Comparison of ENCODE assay signal across 12 cellular contexts in genomic region chr10:78045237-78045636, GRCh38. TPM values are rescaled to one million over a fixed set of nuclear protein-coding genes. Genes with fewer than 3 reads are reported as not detected.
DNase-seq lines count a peak whose midpoint lies in the region; ATAC-seq and TF ChIP-seq lines count a peak whose summit lies in the region.
"Had no signal": no experiment of that assay in that cellular context is flagged by ENCODE, and none has a peak within 500 bp of the region (broad histone marks: within the 10 kb centered on the region; RNA-seq: fewer than 3 reads in every experiment).

No MANE protein-coding gene starts in this region.

- DNase-seq in activated naive CD8-positive, alpha-beta T cell treated with anti-CD3 and anti-CD28 coated beads for 36 hours: peak; percentile 21
- DNase-seq in brain microvascular endothelial cell (no peak), NCI-H524 (lab: John Stamatoyannopoulos, UW) (no peak), body of pancreas (no peak)
- DNase-seq: activated T-cell treated with anti-CD3 and anti-CD28 coated beads, Interleukin-2, amount 50 U/mL, for 1 hour; NCI-H2107 had no signal

- in situ Hi-C loops in brain microvascular endothelial cell (cut with HindIII; ENCODE audit: low pct_ligation_motif_present, low sequenced_read_pairs): no loop called here

- no peak overlapping the region for H3K27ac Mint-ChIP-seq in activated naive CD8-positive, alpha-beta T cell treated with anti-CD3 and anti-CD28 coated beads for 36 hours
- H3K27ac Mint-ChIP-seq: stimulated activated naive CD8-positive, alpha-beta T cell treated with anti-CD3 and anti-CD28 coated beads, Interleukin-15, Interleukin-2, amounts not matched to agents 100 ng/mL and 50 ng/mL, for 24 hours had no signal

- H3K27me3 ChIP-seq in brain microvascular endothelial cell (replicated peaks) (no peaks in the 10 kb centered on the region), body of pancreas (no peaks in the 10 kb centered on the region)

- no peak overlapping the region for H3K4me3 Mint-ChIP-seq in activated naive CD8-positive, alpha-beta T cell treated with anti-CD3 and anti-CD28 coated beads for 36 hours
- H3K4me3 Mint-ChIP-seq: stimulated activated naive CD8-positive, alpha-beta T cell treated with anti-CD3 and anti-CD28 coated beads, Interleukin-15, Interleukin-2, amounts not matched to agents 100 ng/mL and 50 ng/mL, for 24 hours had no signal

- H3K4me3 ChIP-seq in brain microvascular endothelial cell (ENCODE audit: low read depth, low read length): no peak overlapping the region
- H3K4me3 ChIP-seq in body of pancreas: no peak overlapping the region

- H3K27ac ChIP-seq in brain microvascular endothelial cell: no peak overlapping the region
- no peak overlapping the region for H3K27ac ChIP-seq in body of pancreas

- TF ChIP-seq CTCF in brain microvascular endothelial cell (IDR thresholded peaks at IDR 0.05; ENCODE audit: low read depth, low read length, missing control alignments): no peak
- TF ChIP-seq CTCF in body of pancreas (IDR thresholded peaks at IDR 0.05): no peak

- H3K27me3 Mint-ChIP-seq in activated naive CD8-positive, alpha-beta T cell treated with anti-CD3 and anti-CD28 coated beads for 36 hours: peaks cover 7% of the 10 kb centered on the region
- H3K27me3 Mint-ChIP-seq: stimulated activated naive CD8-positive, alpha-beta T cell treated with anti-CD3 and anti-CD28 coated beads, Interleukin-15, Interleukin-2, amounts not matched to agents 100 ng/mL and 50 ng/mL, for 24 hours had no signal

- intact Hi-C loops in body of pancreas (cut with DNase I): loop anchor here (5.0 to 10.0 kb wide), 2 partner anchors 610 to 1152 kb away; no protein-coding TSS in a partner anchor

- ATAC-seq in GM18861 (IDR thresholded peaks at IDR 0.05; ENCODE audit: unreplicated experiment) (peak; percentile 48), GM21529 (IDR thresholded peaks at IDR 0.05; ENCODE audit: unreplicated experiment) (peak; percentile 67), HG03460 (IDR thresholded peaks at IDR 0.05; ENCODE audit: unreplicated experiment) (peak; percentile 72), HG03135 (IDR thresholded peaks at IDR 0.05; ENCODE audit: unreplicated experiment) (no peak), body of pancreas (no peak)

- TF ChIP-seq POLR2A in body of pancreas (IDR thresholded peaks at IDR 0.05): no peak

- 57 to 59% methylated on average over 10 of the region's 10 CpGs for WGBS in body of pancreas, 2 donors

- no peaks in the 10 kb centered on the region for H3K4me1 ChIP-seq in body of pancreas

- H3K36me3 ChIP-seq in brain microvascular endothelial cell (replicated peaks) (peaks cover 28% of the 10 kb centered on the region), body of pancreas (replicated peaks in 1 of 2; ENCODE audit: insufficient read depth in 1 of 2, low read depth in 2 of 2) (peaks cover 8 to 15% of the 10 kb centered on the region in 2 donors)

- H3K9me3 ChIP-seq in body of pancreas: no peaks in the 10 kb centered on the region

- H3K36me3 Mint-ChIP-seq in activated naive CD8-positive, alpha-beta T cell treated with anti-CD3 and anti-CD28 coated beads for 36 hours: peaks cover 18% of the 10 kb centered on the region

- H3K4me1 Mint-ChIP-seq in activated naive CD8-positive, alpha-beta T cell treated with anti-CD3 and anti-CD28 coated beads for 36 hours: peaks cover 42% of the 10 kb centered on the region

- no peaks in the 10 kb centered on the region for H3K9me3 Mint-ChIP-seq in activated naive CD8-positive, alpha-beta T cell treated with anti-CD3 and anti-CD28 coated beads for 36 hours
- H3K9me3 Mint-ChIP-seq: neural crest cell; stimulated activated naive CD8-positive, alpha-beta T cell treated with anti-CD3 and anti-CD28 coated beads, Interleukin-15, Interleukin-2, amounts not matched to agents 100 ng/mL and 50 ng/mL, for 24 hours had no signal

RNA-seq across cellular contexts. Expression of gene RPS24, which starts 11.6 kb away (rescaled TPM):
- total RNA-seq in activated naive CD8-positive, alpha-beta T cell treated with anti-CD3 and anti-CD28 coated beads for 36 hours: 1,000 to 10,000 TPM; 2,309 to 2,336 TPM
- 1,000 to 10,000 TPM; 1,428 to 1,609 TPM for total RNA-seq in body of pancreas

RNA-seq across cellular contexts. Expression of gene POLR3A, which starts 15.9 kb away (rescaled TPM):
- total RNA-seq in activated naive CD8-positive, alpha-beta T cell treated with anti-CD3 and anti-CD28 coated beads for 36 hours: 10 to 100 TPM; 25.2 to 26.7 TPM
- 10 to 100 TPM in 1 of 2 donors, 1 to 10 TPM in 1; 7.9 to 10.4 TPM for total RNA-seq in body of pancreas

Comparison
In these comparisons a context has a peak if more than half of its experiments do, and no peak if none do; other contexts are left out.
1. ATAC-seq: peak in GM18861 (single experiment), GM21529 (single experiment) and HG03460 (single experiment); none in HG03135 (single experiment) and body of pancreas (single experiment).